10 cellular contexts compared by ENCODE assay signal in genomic region chr5:133847886-133848285, GRCh38.
"Had no signal": no experiment of that assay in that cellular context is flagged by ENCODE, and none has a peak within 500 bp of the region (broad histone marks: within the 10 kb centered on the region; RNA-seq: fewer than 3 reads in every experiment).

No MANE protein-coding gene starts in this region.

- H3K9me3 Mint-ChIP-seq: activated T-cell treated with anti-CD3 and anti-CD28 coated beads, Interleukin-2, amount 50 U/mL, for 24 hours; dendritic cell treated with granulocyte-macrophage colony-stimulating factor and Interleukin-4, amounts not matched to agents 40 ng/mL and 50 ng/mL, for 4 days had no signal

- DNase-seq: activated gamma-delta T cell treated with Interleukin-2 at 50 U/mL for 16 hours; activated T-cell treated with anti-CD3 and anti-CD28 coated beads, Interleukin-2, amount 50 U/mL, for 24 hours; central memory CD4-positive, alpha-beta T cell; kidney; left ventricle myocardium inferior; mesendoderm; nephron progenitor cell; stimulated activated CD4-positive, alpha-beta T cell treated with anti-CD3 and anti-CD28 coated beads, Interleukin-2, amount 100 ng/mL, for 48 hours had no signal

- H3K4me1 ChIP-seq: left ventricle myocardium inferior had no signal

- H3K36me3 ChIP-seq: left ventricle myocardium inferior, vagina had no signal

- H3K27ac ChIP-seq: left ventricle myocardium inferior, vagina had no signal

- H3K4me3 ChIP-seq: left ventricle myocardium inferior, vagina had no signal

- H3K4me3 Mint-ChIP-seq: activated T-cell treated with anti-CD3 and anti-CD28 coated beads, Interleukin-2, amount 50 U/mL, for 24 hours; dendritic cell treated with granulocyte-macrophage colony-stimulating factor and Interleukin-4, amounts not matched to agents 40 ng/mL and 50 ng/mL, for 4 days; nephron progenitor cell had no signal

- FAIRE-seq: kidney had no signal

- H3K9me3 ChIP-seq: left ventricle myocardium inferior, vagina had no signal

- H3K27me3 ChIP-seq: vagina had no signal

- H3K27ac Mint-ChIP-seq: activated T-cell treated with anti-CD3 and anti-CD28 coated beads, Interleukin-2, amount 50 U/mL, for 24 hours; dendritic cell treated with granulocyte-macrophage colony-stimulating factor and Interleukin-4, amounts not matched to agents 40 ng/mL and 50 ng/mL, for 4 days; nephron progenitor cell had no signal

- H3K27me3 Mint-ChIP-seq: dendritic cell treated with granulocyte-macrophage colony-stimulating factor and Interleukin-4, amounts not matched to agents 40 ng/mL and 50 ng/mL, for 4 days had no signal
